In the genomic region with DNA sequence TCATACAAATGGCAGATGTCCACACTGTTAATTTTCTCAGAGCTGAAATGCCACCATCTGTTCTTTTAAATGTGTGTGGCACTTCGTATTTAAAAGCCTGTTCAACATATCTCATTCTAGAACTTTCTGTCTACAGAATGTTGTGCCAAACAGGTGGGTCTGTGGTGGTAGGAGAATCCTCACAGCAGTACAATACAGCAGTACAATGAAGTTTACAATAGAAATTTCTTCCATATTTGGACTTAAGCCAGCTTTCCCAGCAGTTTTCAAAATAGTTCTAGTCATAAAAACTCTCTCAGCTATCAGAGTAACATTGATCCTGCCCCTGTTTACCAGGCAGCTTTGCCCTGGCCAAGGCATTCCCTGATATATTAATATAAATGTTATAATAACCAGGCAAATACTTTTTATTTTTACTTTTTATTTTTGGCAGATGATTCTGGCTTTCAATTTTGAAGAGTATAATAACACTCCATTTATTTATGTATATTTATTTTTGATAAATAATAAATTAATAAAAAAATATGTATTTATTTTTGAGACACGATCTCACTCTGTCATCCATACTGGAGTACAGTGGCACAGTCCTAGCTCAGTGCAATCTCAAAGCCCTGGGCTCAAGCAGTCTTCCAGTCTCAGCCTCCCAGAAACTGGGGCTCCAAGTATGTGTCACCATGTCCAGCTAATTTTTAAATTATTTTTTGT, we compare ENCODE assay signal across 18 cellular contexts.
"Had no signal": no experiment of that assay in that cellular context is flagged by ENCODE, and none has a peak within 500 bp of the region (broad histone marks: within the 10 kb centered on the region; RNA-seq: fewer than 3 reads in every experiment).

No MANE protein-coding gene starts in this region.

- ATAC-seq: activated CD4-positive, alpha-beta T cell treated with anti-CD3 and anti-CD28 coated beads for 36 hours; lower lobe of right lung had no signal

- H3K27ac ChIP-seq: lower lobe of right lung, right atrium auricular region, uterus had no signal

- H3K27me3 Mint-ChIP-seq: activated CD4-positive, alpha-beta memory T cell treated with anti-CD3 and anti-CD28 coated beads for 36 hours; activated CD4-positive, alpha-beta T cell treated with anti-CD3 and anti-CD28 coated beads for 36 hours; activated naive CD8-positive, alpha-beta T cell; stimulated activated naive CD8-positive, alpha-beta T cell treated with anti-CD3 and anti-CD28 coated beads, Interleukin-15, Interleukin-2, amounts not matched to agents 100 ng/mL and 50 ng/mL, for 24 hours had no signal

- DNase-seq: activated CD4-positive, alpha-beta memory T cell treated with anti-CD3 and anti-CD28 coated beads for 36 hours; activated CD4-positive, alpha-beta T cell treated with anti-CD3 and anti-CD28 coated beads for 36 hours; activated gamma-delta T cell treated with Interleukin-2 at 50 U/mL for 16 hours; activated T-cell treated with anti-CD3 and anti-CD28 coated beads for 4 hours; amniotic stem cell; lower lobe of right lung; midbrain; stimulated activated CD4-positive, alpha-beta T cell treated with anti-CD3 and anti-CD28 coated beads, Interleukin-2, amount 100 ng/mL, for 48 hours; uterus had no signal

- H3K4me3 ChIP-seq: lower lobe of right lung, right atrium auricular region, tibial nerve, uterus had no signal

- H3K27me3 ChIP-seq: right atrium auricular region, tibial nerve, uterus had no signal

- H3K4me1 ChIP-seq: uterus had no signal

- H3K36me3 Mint-ChIP-seq: activated CD4-positive, alpha-beta memory T cell treated with anti-CD3 and anti-CD28 coated beads for 36 hours; activated naive CD8-positive, alpha-beta T cell had no signal

- FAIRE-seq: endometrium, frontal cortex, keratinocyte, TTC549 had no signal

- H3K36me3 ChIP-seq: lower lobe of right lung, right atrium auricular region, tibial nerve, uterus had no signal

- H3K27ac Mint-ChIP-seq: activated CD4-positive, alpha-beta memory T cell treated with anti-CD3 and anti-CD28 coated beads for 36 hours; activated CD4-positive, alpha-beta T cell treated with anti-CD3 and anti-CD28 coated beads for 36 hours; activated naive CD8-positive, alpha-beta T cell; activated T-helper 1 cell treated with anti-CD3 and anti-CD28 coated beads, Interleukin-12 subunit alpha, Interleukin-12 subunit beta, Interleukin-2, Interleukin-4 antibody, amounts not matched to agents 30 ng/mL and 10 ng/mL and 1 ng/mL, durations not matched to agents 14 hours and 24 hours and 36 hours; stimulated activated naive CD8-positive, alpha-beta T cell treated with anti-CD3 and anti-CD28 coated beads, Interleukin-15, Interleukin-2, amounts not matched to agents 100 ng/mL and 50 ng/mL, for 24 hours had no signal

- H3K9me3 ChIP-seq: lower lobe of right lung, right atrium auricular region, tibial nerve, uterus had no signal

- H3K4me3 Mint-ChIP-seq: activated CD4-positive, alpha-beta memory T cell treated with anti-CD3 and anti-CD28 coated beads for 36 hours; activated CD4-positive, alpha-beta T cell treated with anti-CD3 and anti-CD28 coated beads for 36 hours; activated naive CD8-positive, alpha-beta T cell; activated T-helper 1 cell treated with anti-CD3 and anti-CD28 coated beads, Interleukin-12 subunit alpha, Interleukin-12 subunit beta, Interleukin-2, Interleukin-4 antibody, amounts not matched to agents 30 ng/mL and 10 ng/mL and 1 ng/mL, durations not matched to agents 14 hours and 24 hours and 36 hours; stimulated activated naive CD8-positive, alpha-beta T cell treated with anti-CD3 and anti-CD28 coated beads, Interleukin-15, Interleukin-2, amounts not matched to agents 100 ng/mL and 50 ng/mL, for 24 hours had no signal

- H3K9me3 Mint-ChIP-seq: activated CD4-positive, alpha-beta memory T cell treated with anti-CD3 and anti-CD28 coated beads for 36 hours; activated T-helper 1 cell treated with anti-CD3 and anti-CD28 coated beads, Interleukin-12 subunit alpha, Interleukin-12 subunit beta, Interleukin-2, Interleukin-4 antibody, amounts not matched to agents 30 ng/mL and 10 ng/mL and 1 ng/mL, durations not matched to agents 14 hours and 24 hours and 36 hours; stimulated activated naive CD8-positive, alpha-beta T cell treated with anti-CD3 and anti-CD28 coated beads, Interleukin-15, Interleukin-2, amounts not matched to agents 100 ng/mL and 50 ng/mL, for 24 hours had no signal
